ENCODE assay signal across 37 cellular contexts in the genomic region with DNA sequence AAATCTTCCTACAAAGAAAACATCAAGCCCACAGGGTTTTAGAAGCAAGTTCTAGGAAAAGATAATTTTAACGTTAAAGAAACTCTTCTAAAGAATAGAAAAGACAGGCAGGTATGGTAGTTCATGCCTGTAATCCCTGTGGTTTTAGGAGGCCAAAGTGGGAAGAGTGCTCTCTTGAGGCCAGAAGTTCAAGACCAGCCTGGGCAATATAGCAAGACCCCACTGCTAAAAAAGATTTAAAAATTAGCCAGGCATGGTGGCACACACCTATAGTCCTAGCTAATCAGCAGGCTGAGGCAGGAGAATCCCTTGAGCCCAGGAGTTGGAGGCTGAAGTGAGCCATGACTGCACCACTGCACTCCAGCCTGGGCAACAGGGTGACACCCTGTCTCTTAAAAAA.
"Had no signal": no experiment of that assay in that cellular context is flagged by ENCODE, and none has a peak within 500 bp of the region (broad histone marks: within the 10 kb centered on the region; RNA-seq: fewer than 3 reads in every experiment).

No MANE protein-coding gene starts in this region.

- H3K36me3 Mint-ChIP-seq: brain had no signal

- H3K4me1 Mint-ChIP-seq: activated CD4-positive, alpha-beta memory T cell treated with anti-CD3 and anti-CD28 coated beads, Interleukin-2, amount 10 ng/mL, durations not matched to agents 7 days and 5 days; activated CD8-positive, alpha-beta memory T cell treated with anti-CD3 and anti-CD28 coated beads, Interleukin-2, amount 10 ng/mL, durations not matched to agents 7 days and 5 days; brain; central memory CD8-positive, alpha-beta T cell had no signal

- FAIRE-seq: bronchial epithelial cell had no signal

- H3K27ac Mint-ChIP-seq: activated CD4-positive, alpha-beta memory T cell treated with anti-CD3 and anti-CD28 coated beads, Interleukin-2, amount 10 ng/mL, durations not matched to agents 7 days and 5 days; activated CD4-positive, alpha-beta T cell treated with anti-CD3 and anti-CD28 coated beads for 36 hours; activated CD4-positive, alpha-beta T cell treated with anti-CD3 and anti-CD28 coated beads, Interleukin-2, amount 10 ng/mL, durations not matched to agents 7 days and 5 days; activated CD8-positive, alpha-beta memory T cell treated with anti-CD3 and anti-CD28 coated beads, Interleukin-2, amount 10 ng/mL, durations not matched to agents 7 days and 5 days; activated CD8-positive, alpha-beta T cell treated with anti-CD3 and anti-CD28 coated beads, Interleukin-2, amount 10 ng/mL, durations not matched to agents 7 days and 5 days; activated naive CD4-positive, alpha-beta T cell treated with anti-CD3 and anti-CD28 coated beads, Interleukin-2, amount 10 ng/mL, durations not matched to agents 7 days and 5 days; activated naive CD4-positive, alpha-beta T cell treated with anti-CD3 and anti-CD28 coated beads, Interleukin-2, amount 50 U/mL, for 24 hours; activated naive CD8-positive, alpha-beta T cell; activated naive CD8-positive, alpha-beta T cell treated with anti-CD3 and anti-CD28 coated beads, Interleukin-2, amount 10 ng/mL, durations not matched to agents 7 days and 5 days; activated naive CD8-positive, alpha-beta T cell treated with anti-CD3 and anti-CD28 coated beads, Interleukin-2, amount 50 U/mL, for 24 hours; activated T-cell treated with anti-CD3 and anti-CD28 coated beads, Interleukin-2, amount 50 U/mL, for 24 hours; activated T-helper 2 cell treated with anti-CD3 and anti-CD28 coated beads, Interferon-gamma antibody, Interleukin-2, Interleukin-4, amounts not matched to agents 10 μg/mL and 5 μg/mL and 100 μg/mL, durations not matched to agents 14 hours and 24 hours and 36 hours; brain; T-helper 1 cell treated with Interleukin-12 subunit alpha and Interleukin-12 subunit beta and Interleukin-4 antibody, amounts not matched to agents 30 μg/mL and 1 μg/mL, for 36 hours; T-helper 2 cell treated with Interferon-gamma antibody and Interleukin-4, amounts not matched to agents 5 μg/mL and 100 μg/mL, for 36 hours had no signal

- H3K4me3 Mint-ChIP-seq: activated CD4-positive, alpha-beta memory T cell treated with anti-CD3 and anti-CD28 coated beads, Interleukin-2, amount 10 ng/mL, durations not matched to agents 7 days and 5 days; activated CD4-positive, alpha-beta T cell treated with anti-CD3 and anti-CD28 coated beads for 36 hours; activated CD4-positive, alpha-beta T cell treated with anti-CD3 and anti-CD28 coated beads, Interleukin-2, amount 10 ng/mL, durations not matched to agents 7 days and 5 days; activated CD8-positive, alpha-beta memory T cell treated with anti-CD3 and anti-CD28 coated beads, Interleukin-2, amount 10 ng/mL, durations not matched to agents 7 days and 5 days; activated CD8-positive, alpha-beta T cell treated with anti-CD3 and anti-CD28 coated beads, Interleukin-2, amount 10 ng/mL, durations not matched to agents 7 days and 5 days; activated naive CD4-positive, alpha-beta T cell treated with anti-CD3 and anti-CD28 coated beads, Interleukin-2, amount 10 ng/mL, durations not matched to agents 7 days and 5 days; activated naive CD4-positive, alpha-beta T cell treated with anti-CD3 and anti-CD28 coated beads, Interleukin-2, amount 50 U/mL, for 24 hours; activated naive CD8-positive, alpha-beta T cell; activated naive CD8-positive, alpha-beta T cell treated with anti-CD3 and anti-CD28 coated beads, Interleukin-2, amount 10 ng/mL, durations not matched to agents 7 days and 5 days; activated naive CD8-positive, alpha-beta T cell treated with anti-CD3 and anti-CD28 coated beads, Interleukin-2, amount 50 U/mL, for 24 hours; activated T-cell treated with anti-CD3 and anti-CD28 coated beads, Interleukin-2, amount 50 U/mL, for 24 hours; brain; central memory CD8-positive, alpha-beta T cell; T-helper 1 cell treated with Interleukin-12 subunit alpha and Interleukin-12 subunit beta and Interleukin-4 antibody, amounts not matched to agents 30 μg/mL and 1 μg/mL, for 36 hours; T-helper 2 cell treated with Interferon-gamma antibody and Interleukin-4, amounts not matched to agents 5 μg/mL and 100 μg/mL, for 36 hours had no signal

- H3K27ac ChIP-seq: ascending aorta, cardiac muscle cell, VCaP had no signal

- H3K9me3 ChIP-seq: ascending aorta had no signal

- H3K9me3 Mint-ChIP-seq: activated CD4-positive, alpha-beta memory T cell treated with anti-CD3 and anti-CD28 coated beads, Interleukin-2, amount 10 ng/mL, durations not matched to agents 7 days and 5 days; activated CD4-positive, alpha-beta T cell treated with anti-CD3 and anti-CD28 coated beads, Interleukin-2, amount 10 ng/mL, durations not matched to agents 7 days and 5 days; activated naive CD4-positive, alpha-beta T cell treated with anti-CD3 and anti-CD28 coated beads, Interleukin-2, amount 10 ng/mL, durations not matched to agents 7 days and 5 days; activated naive CD4-positive, alpha-beta T cell treated with anti-CD3 and anti-CD28 coated beads, Interleukin-2, amount 50 U/mL, for 24 hours; activated naive CD8-positive, alpha-beta T cell treated with anti-CD3 and anti-CD28 coated beads, Interleukin-2, amount 10 ng/mL, durations not matched to agents 7 days and 5 days; activated naive CD8-positive, alpha-beta T cell treated with anti-CD3 and anti-CD28 coated beads, Interleukin-2, amount 50 U/mL, for 24 hours; activated T-cell treated with anti-CD3 and anti-CD28 coated beads, Interleukin-2, amount 50 U/mL, for 24 hours; activated T-helper 2 cell treated with anti-CD3 and anti-CD28 coated beads, Interferon-gamma antibody, Interleukin-2, Interleukin-4, amounts not matched to agents 10 μg/mL and 5 μg/mL and 100 μg/mL, durations not matched to agents 14 hours and 24 hours and 36 hours; central memory CD8-positive, alpha-beta T cell; T-helper 1 cell treated with Interleukin-12 subunit alpha and Interleukin-12 subunit beta and Interleukin-4 antibody, amounts not matched to agents 30 μg/mL and 1 μg/mL, for 36 hours; T-helper 2 cell treated with Interferon-gamma antibody and Interleukin-4, amounts not matched to agents 5 μg/mL and 100 μg/mL, for 36 hours had no signal

- DNase-seq: activated CD4-positive, alpha-beta memory T cell treated with anti-CD3 and anti-CD28 coated beads, Interleukin-2, amount 10 ng/mL, durations not matched to agents 7 days and 5 days; activated CD4-positive, alpha-beta T cell treated with anti-CD3 and anti-CD28 coated beads for 1 hour; activated CD4-positive, alpha-beta T cell treated with anti-CD3 and anti-CD28 coated beads for 36 hours; activated CD4-positive, alpha-beta T cell treated with anti-CD3 and anti-CD28 coated beads for 48 hours; activated CD4-positive, alpha-beta T cell treated with anti-CD3 and anti-CD28 coated beads, Interleukin-2, amount 10 ng/mL, durations not matched to agents 7 days and 5 days; activated CD4-positive, alpha-beta T cell treated with anti-CD3 and anti-CD28 coated beads, Interleukin-2, amount 50 U/mL, for 48 hours; activated CD4-positive, CD25-positive, alpha-beta regulatory T cell; activated CD8-positive, alpha-beta memory T cell treated with anti-CD3 and anti-CD28 coated beads for 24 hours; activated CD8-positive, alpha-beta memory T cell treated with anti-CD3 and anti-CD28 coated beads, Interleukin-2, amount 10 ng/mL, durations not matched to agents 7 days and 5 days; activated CD8-positive, alpha-beta memory T cell treated with anti-CD3 and anti-CD28 coated beads, Interleukin-2, amount 50 U/mL, for 48 hours; activated CD8-positive, alpha-beta T cell treated with anti-CD3 and anti-CD28 coated beads, Interleukin-2, amount 10 ng/mL, durations not matched to agents 7 days and 5 days; activated effector memory CD4-positive, alpha-beta T cell treated with Interleukin-2 at 50 U/mL for 16 hours; activated gamma-delta T cell; activated naive CD4-positive, alpha-beta T cell treated with anti-CD3 and anti-CD28 coated beads, Interleukin-2, amount 10 ng/mL, durations not matched to agents 7 days and 5 days; activated naive CD4-positive, alpha-beta T cell treated with Interleukin-2 at 50 U/mL for 16 hours; activated naive CD8-positive, alpha-beta T cell treated with anti-CD3 and anti-CD28 coated beads, Interleukin-2, amount 10 ng/mL, durations not matched to agents 7 days and 5 days; activated naive CD8-positive, alpha-beta T cell treated with anti-CD3 and anti-CD28 coated beads, Interleukin-2, amount 50 U/mL, for 24 hours; activated T-cell treated with anti-CD3 and anti-CD28 coated beads, Interleukin-2, amount 50 U/mL, for 24 hours; activated T-cell treated with anti-CD3 and anti-CD28 coated beads, Interleukin-2, amount 50 U/mL, for 48 hours; amygdala; anterior cingulate cortex; caudate nucleus; cerebellar nuclear complex; T-helper 2 cell; T-helper 9 cell had no signal

- H3K27me3 Mint-ChIP-seq: activated CD4-positive, alpha-beta memory T cell treated with anti-CD3 and anti-CD28 coated beads, Interleukin-2, amount 10 ng/mL, durations not matched to agents 7 days and 5 days; activated CD4-positive, alpha-beta T cell treated with anti-CD3 and anti-CD28 coated beads for 36 hours; activated CD4-positive, alpha-beta T cell treated with anti-CD3 and anti-CD28 coated beads, Interleukin-2, amount 10 ng/mL, durations not matched to agents 7 days and 5 days; activated CD8-positive, alpha-beta memory T cell treated with anti-CD3 and anti-CD28 coated beads, Interleukin-2, amount 10 ng/mL, durations not matched to agents 7 days and 5 days; activated naive CD4-positive, alpha-beta T cell treated with anti-CD3 and anti-CD28 coated beads, Interleukin-2, amount 10 ng/mL, durations not matched to agents 7 days and 5 days; activated naive CD4-positive, alpha-beta T cell treated with anti-CD3 and anti-CD28 coated beads, Interleukin-2, amount 50 U/mL, for 24 hours; activated naive CD8-positive, alpha-beta T cell; activated naive CD8-positive, alpha-beta T cell treated with anti-CD3 and anti-CD28 coated beads, Interleukin-2, amount 10 ng/mL, durations not matched to agents 7 days and 5 days; activated naive CD8-positive, alpha-beta T cell treated with anti-CD3 and anti-CD28 coated beads, Interleukin-2, amount 50 U/mL, for 24 hours; activated T-cell treated with anti-CD3 and anti-CD28 coated beads, Interleukin-2, amount 50 U/mL, for 24 hours; brain; central memory CD8-positive, alpha-beta T cell had no signal

- H3K4me1 ChIP-seq: ascending aorta had no signal

- H3K36me3 ChIP-seq: ascending aorta, cardiac muscle cell had no signal

- H3K4me3 ChIP-seq: ascending aorta, cardiac muscle cell had no signal

- ATAC-seq: activated CD4-positive, alpha-beta T cell treated with anti-CD3 and anti-CD28 coated beads for 36 hours; activated CD4-positive, CD25-positive, alpha-beta regulatory T cell treated with anti-CD3 and anti-CD28 coated beads, Interleukin-2, amount 50 U/mL, for 24 hours; activated CD8-positive, alpha-beta memory T cell treated with anti-CD3 and anti-CD28 coated beads, Interleukin-2, amount 10 ng/mL, durations not matched to agents 7 days and 5 days; activated CD8-positive, alpha-beta T cell treated with anti-CD3 and anti-CD28 coated beads, Interleukin-2, amount 10 ng/mL, durations not matched to agents 7 days and 5 days; activated naive CD8-positive, alpha-beta T cell treated with anti-CD3 and anti-CD28 coated beads, Interleukin-2, amount 50 U/mL, for 24 hours had no signal

- H3K27me3 ChIP-seq: ascending aorta, cardiac muscle cell had no signal
